In genomic region chr11:67419330-67420049, GRCh38 we compare ENCODE assay signal across 9 cellular contexts. TPM values are rescaled to one million over a fixed set of nuclear protein-coding genes. Genes with fewer than 3 reads are reported as not detected.
DNase-seq lines count a peak whose midpoint lies in the region; ATAC-seq and TF ChIP-seq lines count a peak whose summit lies in the region.
"Had no signal": no experiment of that assay in that cellular context is flagged by ENCODE, and none has a peak within 500 bp of the region (broad histone marks: within the 10 kb centered on the region; RNA-seq: fewer than 3 reads in every experiment).

No MANE protein-coding gene starts in this region.

- H3K18ac ChIP-seq in neuronal stem cell (ENCODE audit: low read length), result peak overlapping the region; percentile 42

- no peak for TF ChIP-seq CTCF in KMS-11 (conservative IDR thresholded peaks at IDR 0.05; ENCODE audit: low read depth, low read length)

- H3K27me3 ChIP-seq in BLaER1 treated with 17β-estradiol and CSF1 and Interleukin-3, amounts not matched to agents 10 nM and 100 nM, result peaks cover 9 to 36% (median 18%) of the 10 kb centered on the region in 11 experiments
- H3K27me3 ChIP-seq in KMS-11 (ENCODE audit: insufficient read depth, low read depth) (peaks cover 4% of the 10 kb centered on the region; the same call in 1 of the 2 replicates), neuronal stem cell (ENCODE audit: control insufficient read depth in 3 of 3, insufficient read depth in 3 of 3, low read depth in 1 of 3, low read length in 3 of 3) (peaks cover 0 to 27% (median 2%) of the 10 kb centered on the region in 3 experiments)

- peak overlapping the region; percentile 21 for H4K8ac ChIP-seq in neuronal stem cell (ENCODE audit: low read depth, low read length)

- no peak overlapping the region for H2BK12ac ChIP-seq in neuronal stem cell (ENCODE audit: low read length)

- peak overlapping the region in 4 of 10 experiments; percentile 13 to 66 (median 44); a peak in 7 of 20 replicates for H3K4me3 ChIP-seq in BLaER1 treated with 17β-estradiol and CSF1 and Interleukin-3, amounts not matched to agents 10 nM and 100 nM
- H3K4me3 ChIP-seq in KMS-11 (IDR thresholded peaks at IDR 0.05; ENCODE audit: insufficient read depth, low read depth, low read length) (no peak overlapping the region), neuronal stem cell (ENCODE audit: low read length in 2 of 2) (no peak overlapping the region)

- H3K23ac ChIP-seq in neuronal stem cell (ENCODE audit: low read depth, low read length, poor library complexity), result peak overlapping the region; percentile 88

- H3K4me1 ChIP-seq in BLaER1 treated with 17β-estradiol and CSF1 and Interleukin-3, amounts not matched to agents 10 nM and 100 nM, result peaks cover 63 to 77% (median 70%) of the 10 kb centered on the region in 10 experiments
- H3K4me1 ChIP-seq in KMS-11 (ENCODE audit: low read depth, poor library complexity, severe bottlenecking) (peaks cover 12% of the 10 kb centered on the region), neuronal stem cell (ENCODE audit: control insufficient read depth in 2 of 2, insufficient read depth in 1 of 2, low read depth in 1 of 2, low read length in 2 of 2) (peaks cover 10 to 13% of the 10 kb centered on the region in 2 donors)

- peak overlapping the region; percentile 65 for H2BK15ac ChIP-seq in neuronal stem cell (ENCODE audit: low read length)

- H3K27me3 Mint-ChIP-seq in activated naive CD8-positive, alpha-beta T cell treated with anti-CD3 and anti-CD28 coated beads, Interleukin-2, amount 50 U/mL, for 24 hours, result no peaks in the 10 kb centered on the region

- peak overlapping the region in 2 of 11 experiments; percentile 87 to 89; a peak in 1 of 22 replicates for H3K27ac ChIP-seq in BLaER1 treated with 17β-estradiol and CSF1 and Interleukin-3, amounts not matched to agents 10 nM and 100 nM
- H3K27ac ChIP-seq in KMS-11 (no peak overlapping the region), neuronal stem cell (replicated peaks; ENCODE audit: low read length) (no peak overlapping the region)

- no peaks in the 10 kb centered on the region for H3K36me3 ChIP-seq in BLaER1 treated with 17β-estradiol and CSF1 and Interleukin-3, amounts not matched to agents 10 nM and 100 nM
- H3K36me3 ChIP-seq in KMS-11 (ENCODE audit: insufficient read depth) (no peaks in the 10 kb centered on the region), neuronal stem cell (replicated peaks in 1 of 2; ENCODE audit: control insufficient read depth in 2 of 2, insufficient read depth in 2 of 2, low read length in 2 of 2) (no peaks in the 10 kb centered on the region)

- WGBS in neuronal stem cell (ENCODE audit: extremely low coverage in 2 of 2, insufficient read length in 2 of 2, insufficient replicate concordance in 1 of 2), 2 donors, result no CpG with 5 or more reads among the region's 21 CpGs

- H4K91ac ChIP-seq in neuronal stem cell (ENCODE audit: low read depth, low read length, poor library complexity), result no peak overlapping the region

- H2BK5ac ChIP-seq in neuronal stem cell (ENCODE audit: low read length), result peak overlapping the region; percentile 0

- H2BK120ac ChIP-seq in neuronal stem cell (ENCODE audit: low read depth, low read length), result no peak overlapping the region

- peaks cover 0 to 35% (median 0%) of the 10 kb centered on the region in 11 experiments; a peak in 10 of 22 replicates for H4K20me1 ChIP-seq in BLaER1 treated with 17β-estradiol and CSF1 and Interleukin-3, amounts not matched to agents 10 nM and 100 nM
- H4K20me1 ChIP-seq in KMS-11 (ENCODE audit: insufficient read depth), result no peaks in the 10 kb centered on the region

- H3K14ac ChIP-seq in neuronal stem cell (ENCODE audit: low read length), result no peak overlapping the region

- no peaks in the 10 kb centered on the region for H3K9me3 ChIP-seq in BLaER1 treated with 17β-estradiol and CSF1 and Interleukin-3, amounts not matched to agents 10 nM and 100 nM (replicated peaks in 1 of 11)
- H3K9me3 ChIP-seq in neuronal stem cell (replicated peaks in 1 of 2; ENCODE audit: control insufficient read depth in 2 of 2, insufficient read depth in 1 of 2, low read depth in 1 of 2, low read length in 2 of 2), result no peaks in the 10 kb centered on the region

- H3K4me2 ChIP-seq in BLaER1 treated with 17β-estradiol and CSF1 and Interleukin-3, amounts not matched to agents 10 nM and 100 nM, result peak overlapping the region; percentile 96 to 100 (median 99)
- H3K4me2 ChIP-seq in KMS-11 (peak overlapping the region; percentile 71; the same call in 1 of the 2 replicates), neuronal stem cell (ENCODE audit: insufficient read depth, low read length, poor library complexity, severe bottlenecking) (no peak overlapping the region)

- H3K4me3 Mint-ChIP-seq in activated naive CD8-positive, alpha-beta T cell treated with anti-CD3 and anti-CD28 coated beads, Interleukin-2, amount 50 U/mL, for 24 hours, result peak overlapping the region; percentile 83

- H3K9me3 Mint-ChIP-seq in activated naive CD8-positive, alpha-beta T cell treated with anti-CD3 and anti-CD28 coated beads, Interleukin-2, amount 50 U/mL, for 24 hours, result no peaks in the 10 kb centered on the region

- H2AFZ ChIP-seq in KMS-11 (ENCODE audit: low read depth) (no peak overlapping the region), neuronal stem cell (ENCODE audit: low read length) (no peak overlapping the region)

- H3K27ac Mint-ChIP-seq in activated naive CD8-positive, alpha-beta T cell treated with anti-CD3 and anti-CD28 coated beads, Interleukin-2, amount 50 U/mL, for 24 hours, result peak overlapping the region; percentile 89

- no peaks in the 10 kb centered on the region for H3K36me3 Mint-ChIP-seq in activated naive CD8-positive, alpha-beta T cell treated with anti-CD3 and anti-CD28 coated beads, Interleukin-2, amount 50 U/mL, for 24 hours (ENCODE audit: low read depth)

- H3K79me1 ChIP-seq in neuronal stem cell (ENCODE audit: low read depth, low read length), result peaks cover 2% of the 10 kb centered on the region

- H3K79me2 ChIP-seq in KMS-11 (ENCODE audit: insufficient read depth, low read depth), result no peaks in the 10 kb centered on the region

- no peak overlapping the region for H3K4ac ChIP-seq in neuronal stem cell (ENCODE audit: low read length)

- H3K4me1 Mint-ChIP-seq in activated naive CD8-positive, alpha-beta T cell treated with anti-CD3 and anti-CD28 coated beads, Interleukin-2, amount 50 U/mL, for 24 hours, result peaks cover 50% of the 10 kb centered on the region

- peak overlapping the region in 9 of 11 experiments; percentile 77 to 92 (median 86); a peak in 13 of 22 replicates for H3K9ac ChIP-seq in BLaER1 treated with 17β-estradiol and CSF1 and Interleukin-3, amounts not matched to agents 10 nM and 100 nM
- no peak overlapping the region for H3K9ac ChIP-seq in KMS-11
- no peak overlapping the region for H3K9ac ChIP-seq in neuronal stem cell (ENCODE audit: low read depth, low read length, poor library complexity)

- DNase-seq in activated naive CD8-positive, alpha-beta T cell treated with anti-CD3 and anti-CD28 coated beads, Interleukin-2, amount 50 U/mL, for 24 hours, result peak; percentile 28
- no peak for DNase-seq in neuronal stem cell (ENCODE audit: low spot score)
- DNase-seq in NCI-H345 treated with DMSO at 0.1 percent for 48 hours (lab: John Stamatoyannopoulos, UW; ENCODE audit: unreplicated experiment), result no peak
- no peak for DNase-seq in mucosa of gallbladder (ENCODE audit: low spot score)
- DNase-seq: NCI-H2029 treated with DMSO at 0.1 percent for 48 hours had no signal

- peak overlapping the region; percentile 86 for H2AK5ac ChIP-seq in neuronal stem cell (ENCODE audit: low read depth, low read length)

- ATAC-seq in activated naive CD8-positive, alpha-beta T cell treated with anti-CD3 and anti-CD28 coated beads, Interleukin-2, amount 50 U/mL, for 24 hours, result no peak
- ATAC-seq in GM21515 (IDR thresholded peaks at IDR 0.05; ENCODE audit: unreplicated experiment) (no peak), GM19324 (IDR thresholded peaks at IDR 0.05; ENCODE audit: low FRiP score, unreplicated experiment) (no peak)

RNA-seq across cellular contexts. Expression of gene CARNS1, which starts 4.0 kb away (rescaled TPM):
- 0.11 TPM for polyA plus RNA-seq in neuronal stem cell (2013, experiment 1 of 2)
- 0.10 TPM for polyA plus RNA-seq in neuronal stem cell (2013, experiment 2 of 2)
- total RNA-seq in mucosa of gallbladder, result 78.4 TPM

RNA-seq across cellular contexts. Expression of gene RPS6KB2, which starts 8.8 kb away (rescaled TPM):
- polyA plus RNA-seq in neuronal stem cell (2013, experiment 1 of 2), result 26.4 TPM
- polyA plus RNA-seq in neuronal stem cell (2013, experiment 2 of 2), result 24.3 TPM
- total RNA-seq in mucosa of gallbladder, result 39.7 TPM

RNA-seq across cellular contexts. Expression of gene TBC1D10C, which starts 15.6 kb away (rescaled TPM):
- polyA plus RNA-seq in neuronal stem cell (2013, experiment 1 of 2), result 0.36 TPM
- 0.53 TPM for polyA plus RNA-seq in neuronal stem cell (2013, experiment 2 of 2)
- 10.6 TPM for total RNA-seq in mucosa of gallbladder

RNA-seq across cellular contexts. Expression of gene PPP1CA, which starts 17.8 kb away (rescaled TPM):
- 114 TPM for polyA plus RNA-seq in neuronal stem cell (2013, experiment 1 of 2)
- polyA plus RNA-seq in neuronal stem cell (2013, experiment 2 of 2), result 112 TPM
- total RNA-seq in mucosa of gallbladder, result 140 TPM

RNA-seq across cellular contexts. Expression of gene PTPRCAP, which starts 18.0 kb away (rescaled TPM):
- polyA plus RNA-seq in neuronal stem cell (2013, experiment 1 of 2), result 0.49 TPM
- 0.71 TPM for polyA plus RNA-seq in neuronal stem cell (2013, experiment 2 of 2)
- 14.7 TPM for total RNA-seq in mucosa of gallbladder

Comparison
In these comparisons a context has a peak if more than half of its experiments do, and no peak if none do; other contexts are left out.
1. H3K9ac ChIP-seq: peak in BLaER1 treated with 17β-estradiol and CSF1 and Interleukin-3, amounts not matched to agents 10 nM and 100 nM (9 of 11); none in KMS-11 (single experiment) and neuronal stem cell (single experiment).